Comparison of ENCODE assay signal across 8 cellular contexts in genomic region chr1:20151906-20152598, GRCh38. TPM values are rescaled to one million over a fixed set of nuclear protein-coding genes. Genes with fewer than 3 reads are reported as not detected.
DNase-seq lines count a peak whose midpoint lies in the region; ATAC-seq and TF ChIP-seq lines count a peak whose summit lies in the region.

No MANE protein-coding gene starts in this region.

- DNase-seq in GM12865 (ENCODE audit: low read depth) (peak; percentile 86), HS-27A (ENCODE audit: low read depth) (peak; percentile 40), NT2/D1 (ENCODE audit: low read depth, low spot score) (peak; percentile 47), activated T-cell treated with anti-CD3 and anti-CD28 coated beads for 24 hours (ENCODE audit: low read depth) (peak; percentile 69), epithelial cell of proximal tubule (ENCODE audit: low read depth) (no peak), mucosa of descending colon (peak; percentile 84 to 90 (median 86))
- peak; percentile 54 to 63 for DNase-seq in stimulated activated CD8-positive, alpha-beta memory T cell treated with anti-CD3 and anti-CD28 coated beads, Interleukin-2, amount 100 ng/mL, for 1 hour (ENCODE audit: low read depth in 2 of 2)

- peaks cover 4% of the 10 kb centered on the region for H3K4me1 ChIP-seq in NT2/D1 (ENCODE audit: insufficient read depth, insufficient read length)
- peaks cover 7% of the 10 kb centered on the region for H3K4me1 ChIP-seq in mucosa of descending colon (ENCODE audit: low read depth)

- TF ChIP-seq CTCF in GM12865 (IDR thresholded peaks at IDR 0.05; ENCODE audit: insufficient read depth, low read depth, low read length, missing control alignments) (peak; percentile 81), epithelial cell of proximal tubule (conservative IDR thresholded peaks at IDR 0.05; ENCODE audit: low read depth, low read length) (peak; percentile 66), mucosa of descending colon (IDR thresholded peaks at IDR 0.05) (peak; percentile 88)

- ATAC-seq in mucosa of descending colon: peak; percentile 97
- no peak for ATAC-seq in GM18858 (IDR thresholded peaks at IDR 0.05; ENCODE audit: unreplicated experiment)

- no peaks in the 10 kb centered on the region for H3K9me3 ChIP-seq in NT2/D1 (ENCODE audit: insufficient read depth, low read length)
- no peaks in the 10 kb centered on the region for H3K9me3 ChIP-seq in mucosa of descending colon

- intact Hi-C loops in mucosa of descending colon (cut with DNase I, micrococcal nuclease): loop anchor here (2.0 to 10.0 kb wide), 3 partner anchors 177 to 237 kb away; partner anchors contain the start of gene PLA2G2A (in 1 of the 2)

- H3K4me3 ChIP-seq in GM12865 (ENCODE audit: low read depth, low read length) (peak overlapping the region; percentile 33), NT2/D1 (ENCODE audit: insufficient read length, low read depth) (no peak overlapping the region), epithelial cell of proximal tubule (ENCODE audit: low read depth, low read length) (peak overlapping the region; percentile 55), mucosa of descending colon (no peak overlapping the region)

- H3K9ac ChIP-seq in NT2/D1 (ENCODE audit: insufficient read length, low read depth): peak overlapping the region; percentile 50

- H3K36me3 ChIP-seq in NT2/D1 (ENCODE audit: insufficient read depth, insufficient read length, low read length): no peaks in the 10 kb centered on the region
- H3K36me3 ChIP-seq in mucosa of descending colon (ENCODE audit: low read depth): no peaks in the 10 kb centered on the region

- H3K27me3 ChIP-seq in NT2/D1 (ENCODE audit: insufficient read depth, insufficient read length): no peaks in the 10 kb centered on the region

RNA-seq across cellular contexts. Expression of gene PLA2G2F, which starts 12.9 kb away (rescaled TPM):
- total RNA-seq in epithelial cell of proximal tubule (3.8 and 4.2 TPM in 2 replicates), mucosa of descending colon (under 1 TPM in 2 of 3 donors, not detected in 1; 0.12 to 0.80 TPM)

RNA-seq across cellular contexts. Expression of gene PLA2G2D, which starts 32.7 kb away (rescaled TPM):
- total RNA-seq in epithelial cell of proximal tubule (not detected in 2 replicates), mucosa of descending colon (under 1 TPM in 1 of 3 donors, not detected in 2; 0.22 TPM)

RNA-seq across cellular contexts. Expression of gene UBXN10, which starts 33.8 kb away (rescaled TPM):
- total RNA-seq in epithelial cell of proximal tubule: 0.14 and 0.23 TPM in 2 replicates
- total RNA-seq in mucosa of descending colon: 10 to 100 TPM in 1 of 3 donors, 1 to 10 TPM in 2; 5.8 to 15.5 (median 5.8) TPM

RNA-seq across cellular contexts. Expression of gene PLA2G2C, which starts 34.3 kb away (rescaled TPM):
- total RNA-seq in epithelial cell of proximal tubule: not detected in 2 replicates
- total RNA-seq in mucosa of descending colon: 1 to 10 TPM in 1 of 3 donors, under 1 TPM in 1, not detected in 1; 0.55 to 2.1 TPM

Comparison
In these comparisons a context has a peak if more than half of its experiments do, and no peak if none do; other contexts are left out.
1. H3K4me3 ChIP-seq: peak in GM12865 (single experiment) and epithelial cell of proximal tubule (single experiment); none in NT2/D1 (single experiment) and mucosa of descending colon (single experiment).
2. Peak in every context shown above with its lines, with median percentiles within 50 percentile points of each other: CTCF ChIP-seq.